In genomic region chr12:132144115-132145071, GRCh38 we compare ENCODE assay signal across 1 cellular context.
TF ChIP-seq lines count a peak whose summit lies in the region.

A gene with protein sequence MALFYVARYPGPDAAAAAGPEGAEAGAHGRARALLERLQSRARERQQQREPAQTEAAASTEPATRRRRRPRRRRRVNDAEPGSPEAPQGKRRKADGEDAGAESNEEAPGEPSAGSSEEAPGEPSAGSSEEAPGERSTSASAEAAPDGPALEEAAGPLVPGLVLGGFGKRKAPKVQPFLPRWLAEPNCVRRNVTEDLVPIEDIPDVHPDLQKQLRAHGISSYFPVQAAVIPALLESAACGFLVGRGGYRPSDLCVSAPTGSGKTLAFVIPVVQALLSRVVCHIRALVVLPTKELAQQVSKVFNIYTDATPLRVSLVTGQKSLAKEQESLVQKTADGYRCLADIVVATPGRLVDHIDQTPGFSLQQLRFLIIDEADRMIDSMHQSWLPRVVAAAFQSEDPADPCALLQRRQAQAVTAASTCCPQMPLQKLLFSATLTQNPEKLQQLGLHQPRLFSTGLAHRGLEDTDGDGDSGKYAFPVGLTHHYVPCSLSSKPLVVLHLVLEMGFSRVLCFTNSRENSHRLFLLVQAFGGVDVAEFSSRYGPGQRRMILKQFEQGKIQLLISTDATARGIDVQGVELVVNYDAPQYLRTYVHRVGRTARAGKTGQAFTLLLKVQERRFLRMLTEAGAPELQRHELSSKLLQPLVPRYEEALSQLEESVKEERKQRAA (minus strand): TSS chr12:132144319. CDS start chr12:132144296, 23 bp downstream.
TSS of gene NOC4L (plus strand) at chr12:132144457. CDS start at chr12:132144489, 32 bp downstream.

TF ChIP-seq in K562, 482 proteins besides CTCF, POLR2A, EP300 and RAD21 (continued from another document and continues in another):
- no peak for TF ChIP-seq ZNF407 (IDR thresholded peaks at IDR 0.05; ENCODE audit: low read depth)
- no peak for TF ChIP-seq EZH2 (IDR thresholded peaks at IDR 0.05; ENCODE audit: borderline replicate concordance, low read depth, low read length)
- TF ChIP-seq ZNF584 (CRISPR knock-in tag; IDR thresholded peaks at IDR 0.05; ENCODE audit: low read depth), result no peak
- no peak for TF ChIP-seq NR2F6 (CRISPR knock-in tag; IDR thresholded peaks at IDR 0.05)
- TF ChIP-seq HDAC3 (IDR thresholded peaks at IDR 0.05; ENCODE audit: borderline replicate concordance, partially characterized antibody), result no peak
- TF ChIP-seq, protein P1, sequence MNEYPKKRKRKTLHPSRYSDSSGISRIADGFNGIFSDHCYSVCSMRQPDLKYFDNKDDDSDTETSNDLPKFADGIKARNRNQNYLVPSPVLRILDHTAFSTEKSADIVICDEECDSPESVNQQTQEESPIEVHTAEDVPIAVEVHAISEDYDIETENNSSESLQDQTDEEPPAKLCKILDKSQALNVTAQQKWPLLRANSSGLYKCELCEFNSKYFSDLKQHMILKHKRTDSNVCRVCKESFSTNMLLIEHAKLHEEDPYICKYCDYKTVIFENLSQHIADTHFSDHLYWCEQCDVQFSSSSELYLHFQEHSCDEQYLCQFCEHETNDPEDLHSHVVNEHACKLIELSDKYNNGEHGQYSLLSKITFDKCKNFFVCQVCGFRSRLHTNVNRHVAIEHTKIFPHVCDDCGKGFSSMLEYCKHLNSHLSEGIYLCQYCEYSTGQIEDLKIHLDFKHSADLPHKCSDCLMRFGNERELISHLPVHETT (CRISPR knock-in tag; conservative IDR thresholded peaks at IDR 0.05 in 1 of 2, IDR thresholded peaks at IDR 0.05 in 1 of 2), result peak in 1 of 2 experiments; percentile 91; a peak in 2 of 4 replicates
- no peak for TF ChIP-seq ZNF586 (CRISPR knock-in tag; conservative IDR thresholded peaks at IDR 0.05)
- peak; percentile 85 for TF ChIP-seq NR2C2 (CRISPR knock-in tag; IDR thresholded peaks at IDR 0.05)
- peak; percentile 79 for TF ChIP-seq NR2C2 (tag; IDR thresholded peaks at IDR 0.05)
- TF ChIP-seq MED1 (CRISPR knock-in tag; IDR thresholded peaks at IDR 0.05; ENCODE audit: borderline replicate concordance), result no peak
- TF ChIP-seq NFYB (IDR thresholded peaks at IDR 0.05; ENCODE audit: extremely low read depth, insufficient read length), result no peak
- TF ChIP-seq CEBPB (tag; IDR thresholded peaks at IDR 0.05), result no peak
- TF ChIP-seq ZKSCAN8 (CRISPR knock-in tag; IDR thresholded peaks at IDR 0.05), result no peak
- TF ChIP-seq BCLAF1 (IDR thresholded peaks at IDR 0.05; ENCODE audit: borderline replicate concordance in 1 of 2, control insufficient read depth in 1 of 2, low read depth in 2 of 2, low read length in 1 of 2), result 0 out of 4 replicates have a peak, but pooled peaks of 1 of the 2 experiments have one; percentile 18
- peak; percentile 65 for TF ChIP-seq TAF1 (IDR thresholded peaks at IDR 0.05; ENCODE audit: control insufficient read depth, extremely low read depth, insufficient read depth, low read length, severe bottlenecking)
- TF ChIP-seq BACH1 (tag; IDR thresholded peaks at IDR 0.05), result no peak
- no peak for TF ChIP-seq POLR3A (IDR thresholded peaks at IDR 0.05; ENCODE audit: borderline replicate concordance, extremely low read depth, insufficient read depth, insufficient read length)
- TF ChIP-seq EWSR1 (IDR thresholded peaks at IDR 0.05; ENCODE audit: borderline replicate concordance, low read depth, partially characterized antibody), result no peak
- no peak for TF ChIP-seq MIER1 (IDR thresholded peaks at IDR 0.05; ENCODE audit: low read depth)
- TF ChIP-seq HMG20B (CRISPR knock-in tag; IDR thresholded peaks at IDR 0.05), result no peak
- no peak for TF ChIP-seq SRSF9 (IDR thresholded peaks at IDR 0.05; ENCODE audit: borderline replicate concordance, low read depth, low read length)
- TF ChIP-seq ZNF445 (CRISPR knock-in tag; IDR thresholded peaks at IDR 0.05; ENCODE audit: low read depth), result no peak
- no peak for TF ChIP-seq KLF16 (IDR thresholded peaks at IDR 0.05)
- TF ChIP-seq BRD4 (IDR thresholded peaks at IDR 0.05), result no peak
- peak; percentile 24; the same call in 1 of the 2 replicates for TF ChIP-seq NFE2 (IDR thresholded peaks at IDR 0.05; ENCODE audit: low read depth)
- TF ChIP-seq TCF3 (CRISPR knock-in tag; IDR thresholded peaks at IDR 0.05), result peak; percentile 43; the same call in 1 of the 2 replicates
- no peak for TF ChIP-seq ARID3A (IDR thresholded peaks at IDR 0.05; ENCODE audit: borderline replicate concordance, low read depth, low read length)
- no peak for TF ChIP-seq THRAP3 (IDR thresholded peaks at IDR 0.05; ENCODE audit: borderline replicate concordance)
- TF ChIP-seq, protein P2, sequence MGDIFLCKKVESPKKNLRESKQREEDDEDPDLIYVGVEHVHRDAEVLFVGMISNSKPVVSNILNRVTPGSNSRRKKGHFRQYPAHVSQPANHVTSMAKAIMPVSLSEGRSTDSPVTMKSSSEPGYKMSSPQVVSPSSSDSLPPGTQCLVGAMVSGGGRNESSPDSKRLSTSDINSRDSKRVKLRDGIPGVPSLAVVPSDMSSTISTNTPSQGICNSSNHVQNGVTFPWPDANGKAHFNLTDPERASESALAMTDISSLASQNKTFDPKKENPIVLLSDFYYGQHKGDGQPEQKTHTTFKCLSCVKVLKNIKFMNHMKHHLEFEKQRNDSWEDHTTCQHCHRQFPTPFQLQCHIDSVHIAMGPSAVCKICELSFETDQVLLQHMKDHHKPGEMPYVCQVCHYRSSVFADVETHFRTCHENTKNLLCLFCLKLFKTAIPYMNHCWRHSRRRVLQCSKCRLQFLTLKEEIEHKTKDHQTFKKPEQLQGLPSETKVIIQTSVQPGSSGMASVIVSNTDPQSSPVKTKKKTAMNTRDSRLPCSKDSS (IDR thresholded peaks at IDR 0.05; ENCODE audit: low read depth, partially characterized antibody), result no peak
- TF ChIP-seq IFI16 (CRISPR knock-in tag; IDR thresholded peaks at IDR 0.05), result no peak
- TF ChIP-seq CBFA2T3 (IDR thresholded peaks at IDR 0.05), result no peak; the same call in 1 of the 2 replicates
- no peak for TF ChIP-seq NFATC3 (IDR thresholded peaks at IDR 0.05)
- no peak for TF ChIP-seq NFIX (CRISPR knock-in tag; IDR thresholded peaks at IDR 0.05; ENCODE audit: low read depth)
- no peak for TF ChIP-seq ZNF583 (CRISPR knock-in tag; IDR thresholded peaks at IDR 0.05)
- TF ChIP-seq ZNF354B (CRISPR knock-in tag; IDR thresholded peaks at IDR 0.05), result no peak
- TF ChIP-seq ZBTB49 (CRISPR knock-in tag; IDR thresholded peaks at IDR 0.05; ENCODE audit: borderline replicate concordance), result 0 out of 2 replicates have a peak, but pooled peaks have one; percentile 44
- TF ChIP-seq RNF2 (IDR thresholded peaks at IDR 0.05), result peak; percentile 55; the same call in 1 of the 2 replicates
- no peak for TF ChIP-seq TEAD2 (tag; IDR thresholded peaks at IDR 0.05)
